1 cellular context compared by ENCODE assay signal in the genomic region with DNA sequence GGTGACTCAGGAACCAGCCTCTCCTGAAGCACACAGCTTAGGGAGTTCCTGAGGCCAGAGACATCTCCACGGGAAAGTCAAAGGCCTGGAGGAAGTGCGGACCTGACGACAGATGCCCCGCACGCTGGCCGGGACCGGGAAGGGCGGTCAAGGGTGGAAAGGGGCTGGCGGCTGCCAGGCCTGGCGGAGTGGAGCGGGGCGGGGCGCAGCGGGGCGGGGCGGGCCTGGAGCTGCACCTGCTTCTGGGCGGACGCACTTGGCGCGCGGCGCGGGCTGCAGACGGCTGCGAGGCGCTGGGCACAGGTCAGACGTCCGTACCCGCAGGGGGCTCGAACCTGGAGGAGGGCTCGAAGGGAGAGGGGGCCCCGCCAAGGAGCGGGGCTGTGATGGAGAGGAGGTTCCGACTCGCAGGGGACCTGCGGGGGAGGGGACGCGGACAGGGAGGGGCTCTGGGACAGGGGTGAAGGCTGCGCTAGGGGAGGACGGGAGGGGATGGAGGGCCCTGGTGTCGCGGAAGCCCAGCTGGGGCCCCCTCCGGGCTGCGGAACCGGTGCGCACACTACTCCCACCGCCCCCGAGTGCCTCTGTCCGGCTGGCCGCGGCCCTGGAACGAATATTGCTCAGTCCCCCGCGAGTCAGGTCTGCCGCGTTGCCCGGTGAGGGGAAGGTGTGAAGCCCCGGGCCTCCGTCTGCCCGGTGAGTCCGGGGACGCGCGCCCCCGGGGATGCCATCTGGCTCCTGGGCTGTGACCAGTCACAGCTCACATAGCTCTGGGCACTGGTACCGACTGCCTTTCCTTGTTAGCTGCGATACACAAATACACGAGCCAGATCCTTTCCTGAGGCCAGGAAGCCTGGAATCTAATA.
TF ChIP-seq lines count a peak whose summit lies in the region.

Gene TMEM45B, plus strand, starts transcription at position 253 of the 866 bp plus-strand sequence. CDS start 36,635 bp downstream, outside the sequence.

TF ChIP-seq in HepG2, 621 proteins besides CTCF, POLR2A, EP300 and RAD21 (continued from another document and continues in another):
- TF ChIP-seq, protein P1, sequence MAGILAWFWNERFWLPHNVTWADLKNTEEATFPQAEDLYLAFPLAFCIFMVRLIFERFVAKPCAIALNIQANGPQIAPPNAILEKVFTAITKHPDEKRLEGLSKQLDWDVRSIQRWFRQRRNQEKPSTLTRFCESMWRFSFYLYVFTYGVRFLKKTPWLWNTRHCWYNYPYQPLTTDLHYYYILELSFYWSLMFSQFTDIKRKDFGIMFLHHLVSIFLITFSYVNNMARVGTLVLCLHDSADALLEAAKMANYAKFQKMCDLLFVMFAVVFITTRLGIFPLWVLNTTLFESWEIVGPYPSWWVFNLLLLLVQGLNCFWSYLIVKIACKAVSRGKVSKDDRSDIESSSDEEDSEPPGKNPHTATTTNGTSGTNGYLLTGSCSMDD (CRISPR knock-in tag; IDR thresholded peaks at IDR 0.05), result 0 out of 2 replicates have a peak, but pooled peaks have one; percentile 18
- TF ChIP-seq MATR3 (CRISPR knock-in tag; IDR thresholded peaks at IDR 0.05) (no peak), KDM4B (CRISPR knock-in tag; IDR thresholded peaks at IDR 0.05) (no peak), ZNF225 (CRISPR knock-in tag; IDR thresholded peaks at IDR 0.05) (no peak), ZNF24 (IDR thresholded peaks at IDR 0.05) (no peak), TFDP1 (CRISPR knock-in tag; IDR thresholded peaks at IDR 0.05; ENCODE audit: borderline replicate concordance) (peak; percentile 62; the same call in 1 of the 2 replicates), ZNF672 (CRISPR knock-in tag; IDR thresholded peaks at IDR 0.05) (no peak), RAD51 (IDR thresholded peaks at IDR 0.05; ENCODE audit: borderline replicate concordance) (no peak), CENPX (CRISPR knock-in tag; IDR thresholded peaks at IDR 0.05) (no peak), ZBTB21 (CRISPR knock-in tag; IDR thresholded peaks at IDR 0.05) (no peak), ZNF292 (CRISPR knock-in tag; IDR thresholded peaks at IDR 0.05; ENCODE audit: borderline replicate concordance, low read depth) (peak; percentile 69; the same call in 1 of the 2 replicates), POLR2G (IDR thresholded peaks at IDR 0.05; ENCODE audit: low read depth, low read length) (peak; percentile 71), ZNF616 (CRISPR knock-in tag; IDR thresholded peaks at IDR 0.05; ENCODE audit: low read depth) (no peak; the same call in 1 of the 2 replicates), SATB2 (CRISPR knock-in tag; IDR thresholded peaks at IDR 0.05) (no peak), ZBTB49 (CRISPR knock-in tag; IDR thresholded peaks at IDR 0.05; ENCODE audit: borderline replicate concordance) (no peak), ZSCAN12 (CRISPR knock-in tag; IDR thresholded peaks at IDR 0.05) (no peak), ERF (CRISPR knock-in tag; IDR thresholded peaks at IDR 0.05) (peak; percentile 51; the same call in 1 of the 2 replicates), PBX3 (CRISPR knock-in tag; IDR thresholded peaks at IDR 0.05; ENCODE audit: borderline replicate concordance) (no peak), ZNF253 (CRISPR knock-in tag; IDR thresholded peaks at IDR 0.05; ENCODE audit: borderline replicate concordance) (no peak), ZNF577 (CRISPR knock-in tag; IDR thresholded peaks at IDR 0.05; ENCODE audit: borderline replicate concordance, low read depth) (no peak), FOXO1 (CRISPR knock-in tag; IDR thresholded peaks at IDR 0.05) (0 out of 2 replicates have a peak, but pooled peaks have one; percentile 5), STAT5B (CRISPR knock-in tag; IDR thresholded peaks at IDR 0.05) (no peak), KDM6A (CRISPR knock-in tag; IDR thresholded peaks at IDR 0.05; ENCODE audit: low read depth) (no peak), SSRP1 (CRISPR knock-in tag; IDR thresholded peaks at IDR 0.05) (no peak), PRMT3 (CRISPR knock-in tag; IDR thresholded peaks at IDR 0.05; ENCODE audit: borderline replicate concordance, low read depth) (0 out of 2 replicates have a peak, but pooled peaks have one; percentile 47), KLF11 (CRISPR knock-in tag; IDR thresholded peaks at IDR 0.05) (no peak), ZNF318 (CRISPR knock-in tag; IDR thresholded peaks at IDR 0.05) (no peak), HNRNPL (IDR thresholded peaks at IDR 0.05; ENCODE audit: low read depth, low read length) (no peak), ZBTB8A (CRISPR knock-in tag; IDR thresholded peaks at IDR 0.05; ENCODE audit: borderline replicate concordance, low read depth) (no peak), ZNF816 (CRISPR knock-in tag; IDR thresholded peaks at IDR 0.05; ENCODE audit: borderline replicate concordance) (peak; percentile 64; the same call in 1 of the 2 replicates), ZNF530 (CRISPR knock-in tag; IDR thresholded peaks at IDR 0.05; ENCODE audit: low read depth) (no peak), IRF9 (CRISPR knock-in tag; IDR thresholded peaks at IDR 0.05; ENCODE audit: borderline replicate concordance) (0 out of 2 replicates have a peak, but pooled peaks have one; percentile 57), ZNF883 (CRISPR knock-in tag; IDR thresholded peaks at IDR 0.05; ENCODE audit: not compliant biosample characterization) (no peak)
- TF ChIP-seq, protein P2, sequence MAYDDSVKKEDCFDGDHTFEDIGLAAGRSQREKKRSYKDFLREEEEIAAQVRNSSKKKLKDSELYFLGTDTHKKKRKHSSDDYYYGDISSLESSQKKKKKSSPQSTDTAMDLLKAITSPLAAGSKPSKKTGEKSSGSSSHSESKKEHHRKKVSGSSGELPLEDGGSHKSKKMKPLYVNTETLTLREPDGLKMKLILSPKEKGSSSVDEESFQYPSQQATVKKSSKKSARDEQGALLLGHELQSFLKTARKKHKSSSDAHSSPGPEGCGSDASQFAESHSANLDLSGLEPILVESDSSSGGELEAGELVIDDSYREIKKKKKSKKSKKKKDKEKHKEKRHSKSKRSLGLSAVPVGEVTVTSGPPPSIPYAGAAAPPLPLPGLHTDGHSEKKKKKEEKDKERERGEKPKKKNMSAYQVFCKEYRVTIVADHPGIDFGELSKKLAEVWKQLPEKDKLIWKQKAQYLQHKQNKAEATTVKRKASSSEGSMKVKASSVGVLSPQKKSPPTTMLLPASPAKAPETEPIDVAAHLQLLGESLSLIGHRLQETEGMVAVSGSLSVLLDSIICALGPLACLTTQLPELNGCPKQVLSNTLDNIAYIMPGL (CRISPR knock-in tag; IDR thresholded peaks at IDR 0.05; ENCODE audit: borderline replicate concordance in 1 of 2, low read depth in 1 of 2), result peak in 1 of 2 experiments; percentile 52; a peak in 2 of 4 replicates
